ENCODE assay signal across 9 cellular contexts in genomic region chr7:8436965-8437364, GRCh38. TPM values are rescaled to one million over a fixed set of nuclear protein-coding genes. Genes with fewer than 3 reads are reported as not detected.
DNase-seq lines count a peak whose midpoint lies in the region; ATAC-seq, FAIRE-seq and TF ChIP-seq lines count a peak whose summit lies in the region.
"Had no signal": no experiment of that assay in that cellular context is flagged by ENCODE, and none has a peak within 500 bp of the region (broad histone marks: within the 10 kb centered on the region; RNA-seq: fewer than 3 reads in every experiment).

No MANE protein-coding gene starts in this region.

- in situ Hi-C loops in K562 (cut with MboI), result no loop called here

- POLR2A ChIA-PET in CD4-positive, alpha-beta memory T cell (lab: Charles Lee; ENCODE audit: partially characterized antibody), result no interaction called here
- POLR2A ChIA-PET in K562 (lab: Yijun Ruan, JAX), result no interaction called here

- TF ChIP-seq CTCF in K562 (IDR thresholded peaks at IDR 0.05 in 2 of 3, conservative IDR thresholded peaks at IDR 0.05 in 1 of 3; ENCODE audit: insufficient read depth in 2 of 3, low read depth in 1 of 3, low read length in 3 of 3), result peak; percentile 85 to 91 (median 88)

- WGBS in K562 (ENCODE audit: insufficient coverage, low coverage, missing lambda C conversion rate), result under 1% methylated on average over 15 of the region's 15 CpGs

- DNase-seq in CD4-positive, alpha-beta memory T cell, result peak in 3 of 5 donors; percentile 7 to 24 (median 16)
- DNase-seq in NCI-H526 (lab: John Stamatoyannopoulos, UW) (peak; percentile 63 to 75), K562 (ENCODE audit: extremely low read depth in 1 of 4, low spot score in 3 of 4) (peak; percentile 68 to 75 (median 72)), midbrain (lab: John Stamatoyannopoulos, UW) (peak; percentile 63), NCI-H1436 (lab: John Stamatoyannopoulos, UW) (no peak), DMS153 (lab: John Stamatoyannopoulos, UW) (no peak)

- H4K20me1 ChIP-seq in K562 (replicated peaks; ENCODE audit: control insufficient read depth, insufficient read depth, low read length), result no peaks in the 10 kb centered on the region; the same call in 1 of the 2 replicates

- no peaks in the 10 kb centered on the region for H3K9me1 ChIP-seq in K562 (ENCODE audit: control insufficient read depth, insufficient read depth, low read length)

- H2AFZ ChIP-seq in K562 (ENCODE audit: low read depth, low read length), result no peak overlapping the region

- peaks cover 70% of the 10 kb centered on the region in 2 donors for H3K27me3 Mint-ChIP-seq in CD4-positive, alpha-beta memory T cell

- ATAC-seq in GM18858 (IDR thresholded peaks at IDR 0.05; ENCODE audit: unreplicated experiment), result peak; percentile 63
- peak; percentile 66 for ATAC-seq in HG02970 (IDR thresholded peaks at IDR 0.05; ENCODE audit: low FRiP score, unreplicated experiment)
- peak; percentile 84 for ATAC-seq in K562

- peaks cover 16 to 40% (median 25%) of the 10 kb centered on the region in 4 donors for H3K4me1 Mint-ChIP-seq in CD4-positive, alpha-beta memory T cell

- no peak overlapping the region for H3K4me3 ChIP-seq in CD4-positive, alpha-beta memory T cell (ENCODE audit: low read length in 2 of 2)
- H3K4me3 ChIP-seq in K562, result no peak overlapping the region

- peaks cover 9% of the 10 kb centered on the region for H3K4me1 ChIP-seq in CD4-positive, alpha-beta memory T cell (ENCODE audit: insufficient read depth, low read length)
- peaks cover 0 to 21% of the 10 kb centered on the region in 2 experiments; a peak in 2 of 5 replicates for H3K4me1 ChIP-seq in K562 (replicated peaks in 1 of 2; ENCODE audit: control insufficient read depth in 2 of 2, insufficient read depth in 2 of 2, low read length in 2 of 2)

- no TSS peak for BruUV-seq in K562 (replicated peaks; lab: Mats Ljungman, UMichigan)

- peak; percentile 75 for FAIRE-seq in K562 (lab: Jason Lieb, UNC)
- FAIRE-seq: TTC549 had no signal

- H3K4me2 ChIP-seq in K562 (ENCODE audit: insufficient read depth, low read length), result no peak overlapping the region

- CTCF ChIA-PET in CD4-positive, alpha-beta memory T cell (lab: Charles Lee; ENCODE audit: partially characterized antibody), result no interaction called here
- CTCF ChIA-PET in K562 (lab: Yijun Ruan, JAX; ENCODE audit: low intra/inter-chr PET ratio), result interaction anchor here (1.3 kb wide), 1 partner anchor 387 kb away, joined by 7 read pairs; no protein-coding TSS in a partner anchor

- H3K4me3 Mint-ChIP-seq in CD4-positive, alpha-beta memory T cell, result peak overlapping the region in 5 of 8 donors; percentile 11 to 33 (median 32)

- peaks cover 2 to 4% of the 10 kb centered on the region in 2 donors for H3K36me3 Mint-ChIP-seq in CD4-positive, alpha-beta memory T cell

- TF ChIP-seq EP300 in K562 (IDR thresholded peaks at IDR 0.05; ENCODE audit: low read length), result no peak

- peaks cover 58% of the 10 kb centered on the region for H3K27me3 ChIP-seq in CD4-positive, alpha-beta memory T cell (ENCODE audit: insufficient read depth, low read length)
- H3K27me3 ChIP-seq in K562 (ENCODE audit: control insufficient read depth in 2 of 2, insufficient read depth in 2 of 2, low read length in 2 of 2), result peaks cover 29 to 53% of the 10 kb centered on the region in 2 experiments

- intact Hi-C loops in CD4-positive, alpha-beta memory T cell (cut with micrococcal nuclease), result no loop called here
- intact Hi-C loops in K562 (cut with micrococcal nuclease), result loop anchor here (2.0 to 5.0 kb wide), 3 partner anchors 285 to 655 kb away; no protein-coding TSS in a partner anchor

- no peak overlapping the region for H3K27ac ChIP-seq in CD4-positive, alpha-beta memory T cell (ENCODE audit: low read depth, low read length)
- H3K27ac ChIP-seq in K562 (ENCODE audit: extremely low read depth, low read depth, low read length), result no peak overlapping the region

- no peaks in the 10 kb centered on the region for H3K79me2 ChIP-seq in K562 (ENCODE audit: control insufficient read depth, insufficient read depth, low read length)

- TF ChIP-seq RAD21 in K562 (CRISPR knock-in tag; conservative IDR thresholded peaks at IDR 0.05 in 1 of 2, IDR thresholded peaks at IDR 0.05 in 1 of 2), result peak; percentile 65 to 88

- H3K9me3 ChIP-seq in CD4-positive, alpha-beta memory T cell (ENCODE audit: control insufficient read depth in 1 of 2, low read length in 2 of 2), result no peaks in the 10 kb centered on the region
- H3K9me3 ChIP-seq in K562 (replicated peaks; ENCODE audit: control insufficient read depth, insufficient read depth, low read depth, low read length), result no peaks in the 10 kb centered on the region; the same call in 1 of the 2 replicates

- no peak overlapping the region for H3K27ac Mint-ChIP-seq in CD4-positive, alpha-beta memory T cell

- TF ChIP-seq POLR2A in K562 (conservative IDR thresholded peaks at IDR 0.05), result no peak

- no peak overlapping the region for H3K9ac ChIP-seq in K562 (ENCODE audit: insufficient read depth in 1 of 2, low read depth in 2 of 2, low read length in 2 of 2)

- H3K36me3 ChIP-seq in CD4-positive, alpha-beta memory T cell (ENCODE audit: insufficient read depth, low read length), result no peaks in the 10 kb centered on the region
- no peaks in the 10 kb centered on the region for H3K36me3 ChIP-seq in K562 (ENCODE audit: control insufficient read depth, insufficient read depth, low read length)

- H3K9me3 Mint-ChIP-seq in CD4-positive, alpha-beta memory T cell, result peaks cover 0 to 16% (median 10%) of the 10 kb centered on the region in 8 donors

TF ChIP-seq in K562, 482 proteins besides CTCF, POLR2A, EP300 and RAD21 (continues in another document):
- TF ChIP-seq ZNF398 (CRISPR knock-in tag; IDR thresholded peaks at IDR 0.05) (no peak), DEAF1 (CRISPR knock-in tag; IDR thresholded peaks at IDR 0.05) (peak; percentile 44; the same call in 1 of the 2 replicates), SFPQ (IDR thresholded peaks at IDR 0.05; ENCODE audit: low read depth, low read length) (no peak), SMC3 (conservative IDR thresholded peaks at IDR 0.05; ENCODE audit: insufficient read depth, low read depth, low read length) (peak; percentile 91)

RNA-seq across cellular contexts. Expression of gene NXPH1, which starts 3.6 kb away (rescaled TPM):
- total RNA-seq in CD4-positive, alpha-beta memory T cell, result not detected
- not detected for polyA plus RNA-seq in CD4-positive, alpha-beta memory T cell
- total RNA-seq in K562 (2011; cell fraction: chromatin; rRNA removed; ENCODE audit: low replicate concordance), result not detected in 2 replicates
- not detected in 2 replicates for total RNA-seq in K562 (2011; cell fraction: nucleolus; rRNA removed)
- total RNA-seq in K562 (2011; cell fraction: nucleoplasm; rRNA removed), result not detected in 2 replicates
- total RNA-seq in K562 (2014; rRNA removed) (not detected in 2 replicates), K562 (2014; rRNA removed; fragmentation: Illumina TruSeq; extraction: Trizol) (not detected in 2 replicates), K562 (2015; rRNA removed; fragmentation: Illumina TruSeq; extraction: Trizol) (not detected in 2 replicates), K562 (2021) (0.07 and 0.16 TPM in 2 replicates)
- polyA plus RNA-seq in K562 (2011; rRNA removed) (not detected in 2 replicates), K562 (2014; fragmentation: Illumina TruSeq; extraction: Trizol) (not detected in 2 replicates), K562 (2014; fragmentation: Nextera tagmentation; extraction: Ambion mirVana) (not detected), K562 (2014; rRNA removed) (not detected in 2 replicates)
- not detected in 2 replicates for polyA plus RNA-seq in K562 (2011; cell fraction: cytosol; rRNA removed)
- polyA plus RNA-seq in K562 (2011; cell fraction: nucleus; rRNA removed), result not detected in 2 replicates
- not detected in 2 replicates for polyA plus RNA-seq in K562 (2012)
- polyA minus RNA-seq in K562 (2011; rRNA and poly(A)+ RNA removed), result not detected in 2 replicates
- polyA minus RNA-seq in K562 (2011; cell fraction: cytosol; rRNA and poly(A)+ RNA removed), result not detected in 2 replicates
- polyA minus RNA-seq in K562 (2011; cell fraction: nucleus; rRNA and poly(A)+ RNA removed), result not detected in 2 replicates

Comparison
In these comparisons a context has a peak if more than half of its experiments do, and no peak if none do; other contexts are left out.
1. DNase-seq: peak in CD4-positive, alpha-beta memory T cell (3 of 5), NCI-H526 (2 of 2), K562 (4 of 4) and midbrain (single experiment); none in NCI-H1436 (single experiment) and DMS153 (single experiment).
2. Peak in every context shown above with its lines, with median percentiles within 50 percentile points of each other: ATAC-seq.